8 cellular contexts compared by ENCODE assay signal in genomic region chr4:6200011-6200921, GRCh38. TPM values are rescaled to one million over a fixed set of nuclear protein-coding genes. Genes with fewer than 3 reads are reported as not detected.
DNase-seq lines count a peak whose midpoint lies in the region; ATAC-seq and TF ChIP-seq lines count a peak whose summit lies in the region.

Gene JAKMIP1, minus strand, starts transcription at chr4:6200549. Its CDS starts 87,699 bp downstream, at chr4:6112850.

- peaks cover 14% of the 10 kb centered on the region for H3K9me3 Mint-ChIP-seq in nephron progenitor cell
- H3K9me3 Mint-ChIP-seq in stimulated activated naive CD8-positive, alpha-beta T cell treated with anti-CD3 and anti-CD28 coated beads, Interleukin-15, Interleukin-2, amounts not matched to agents 100 ng/mL and 50 ng/mL, for 24 hours = peaks cover 8% of the 10 kb centered on the region

- TF ChIP-seq POLR2A in esophagus squamous epithelium (IDR thresholded peaks at IDR 0.05) = peak in 1 of 4 donors; percentile 32

- no peaks in the 10 kb centered on the region for H3K9me3 ChIP-seq in esophagus squamous epithelium

- H3K36me3 Mint-ChIP-seq in nephron progenitor cell (ENCODE audit: low read depth) = no peaks in the 10 kb centered on the region
- H3K36me3 Mint-ChIP-seq in stimulated activated naive CD8-positive, alpha-beta T cell treated with anti-CD3 and anti-CD28 coated beads, Interleukin-15, Interleukin-2, amounts not matched to agents 100 ng/mL and 50 ng/mL, for 24 hours (ENCODE audit: low read depth) = no peaks in the 10 kb centered on the region

- H3K4me1 ChIP-seq in esophagus squamous epithelium = peaks cover 8 to 27% (median 14%) of the 10 kb centered on the region in 3 donors

- H3K4me1 Mint-ChIP-seq in nephron progenitor cell = peaks cover 6% of the 10 kb centered on the region
- peaks cover 29% of the 10 kb centered on the region for H3K4me1 Mint-ChIP-seq in stimulated activated naive CD8-positive, alpha-beta T cell treated with anti-CD3 and anti-CD28 coated beads, Interleukin-15, Interleukin-2, amounts not matched to agents 100 ng/mL and 50 ng/mL, for 24 hours (ENCODE audit: low read depth)

- no peak within 1 kb of the TSS for H3K27ac Mint-ChIP-seq in nephron progenitor cell
- peak within 1 kb of the TSS; percentile 43 for H3K27ac Mint-ChIP-seq in stimulated activated naive CD8-positive, alpha-beta T cell treated with anti-CD3 and anti-CD28 coated beads, Interleukin-15, Interleukin-2, amounts not matched to agents 100 ng/mL and 50 ng/mL, for 24 hours

- DNase-seq in NCI-H82 (lab: John Stamatoyannopoulos, UW) (peak; percentile 82), NCI-H82 treated with DMSO at 0.1 percent for 48 hours (lab: John Stamatoyannopoulos, UW; ENCODE audit: unreplicated experiment) (no peak), NCI-H2227 (lab: John Stamatoyannopoulos, UW; ENCODE audit: unreplicated experiment) (peak; percentile 86), esophagus squamous epithelium (lab: John Stamatoyannopoulos, UW) (no peak), nephron progenitor cell (peak; percentile 98)
- peak; percentile 86 for DNase-seq in activated T-cell treated with anti-CD3 and anti-CD28 coated beads, Interleukin-2, amount 50 U/mL, for 1 hour

- peak within 1 kb of the TSS in 3 of 4 donors; percentile 11 to 57 (median 19) for H3K27ac ChIP-seq in esophagus squamous epithelium

- intact Hi-C loops in esophagus squamous epithelium (cut with DNase I) = no loop called here

- no peaks in the 10 kb centered on the region for H3K36me3 ChIP-seq in esophagus squamous epithelium

- no peak for TF ChIP-seq CTCF in esophagus squamous epithelium (IDR thresholded peaks at IDR 0.05)
- TF ChIP-seq CTCF in nephron progenitor cell (IDR thresholded peaks at IDR 0.05) = no peak

- WGBS in esophagus squamous epithelium, 2 donors = 0 to 1% methylated on average over 11 to 25 of the region's 107 CpGs

- peak within 1 kb of the TSS; percentile 31 to 68 (median 44) for H3K4me3 ChIP-seq in esophagus squamous epithelium

- H3K27me3 Mint-ChIP-seq in nephron progenitor cell (ENCODE audit: low read depth, poor library complexity) = peaks cover 89% of the 10 kb centered on the region
- H3K27me3 Mint-ChIP-seq in stimulated activated naive CD8-positive, alpha-beta T cell treated with anti-CD3 and anti-CD28 coated beads, Interleukin-15, Interleukin-2, amounts not matched to agents 100 ng/mL and 50 ng/mL, for 24 hours = peaks cover 44% of the 10 kb centered on the region

- ATAC-seq in HG02884 (IDR thresholded peaks at IDR 0.05; ENCODE audit: unreplicated experiment) = peak; percentile 59

- H3K27me3 ChIP-seq in esophagus squamous epithelium = peaks cover 0 to 69% (median 10%) of the 10 kb centered on the region in 4 donors

- peak within 1 kb of the TSS; percentile 78 for H3K4me3 Mint-ChIP-seq in nephron progenitor cell
- H3K4me3 Mint-ChIP-seq in stimulated activated naive CD8-positive, alpha-beta T cell treated with anti-CD3 and anti-CD28 coated beads, Interleukin-15, Interleukin-2, amounts not matched to agents 100 ng/mL and 50 ng/mL, for 24 hours = peak within 1 kb of the TSS; percentile 81

RNA-seq across cellular contexts. Expression of gene JAKMIP1, which starts in this region (rescaled TPM):
- total RNA-seq in esophagus squamous epithelium = 1 to 10 TPM in 3 of 4 donors, under 1 TPM in 1; 0.67 to 1.3 (median 1.1) TPM

Comparison
In these comparisons a context has a peak if more than half of its experiments do, and no peak if none do; other contexts are left out.
1. DNase-seq: peak in NCI-H82 (single experiment), NCI-H2227 (single experiment), activated T-cell treated with anti-CD3 and anti-CD28 coated beads, Interleukin-2, amount 50 U/mL, for 1 hour (single experiment) and nephron progenitor cell (single experiment); none in NCI-H82 treated with DMSO at 0.1 percent for 48 hours (single experiment) and esophagus squamous epithelium (single experiment).